15 cellular contexts compared by ENCODE assay signal in genomic region chr1:47792786-47793185, GRCh38.
"Had no signal": no experiment of that assay in that cellular context is flagged by ENCODE, and none has a peak within 500 bp of the region (broad histone marks: within the 10 kb centered on the region; RNA-seq: fewer than 3 reads in every experiment).

No MANE protein-coding gene starts in this region.

- H3K36me3 ChIP-seq: colonic mucosa, esophagus squamous epithelium, neutrophil, right atrium auricular region, upper lobe of left lung, uterus had no signal

- H3K4me1 Mint-ChIP-seq: naive thymus-derived CD4-positive, alpha-beta T cell; stimulated activated memory B cell treated with anti-CD40 and anti-IgM and Interleukin-4, amounts not matched to agents 10 μg/mL and 1 μg/mL and 100 μg/mL, for 72 hours had no signal

- H3K4me3 ChIP-seq: colonic mucosa, esophagus squamous epithelium, hepatocyte, right atrium auricular region, smooth muscle cell, upper lobe of left lung, uterus had no signal

- H3K27ac Mint-ChIP-seq: naive thymus-derived CD4-positive, alpha-beta T cell; nephron progenitor cell; stimulated activated memory B cell treated with anti-CD40 and anti-IgM and Interleukin-4, amounts not matched to agents 10 μg/mL and 1 μg/mL and 100 μg/mL, for 72 hours had no signal

- H3K36me3 Mint-ChIP-seq: naive thymus-derived CD4-positive, alpha-beta T cell; stimulated activated memory B cell treated with anti-CD40 and anti-IgM and Interleukin-4, amounts not matched to agents 10 μg/mL and 1 μg/mL and 100 μg/mL, for 72 hours had no signal

- H3K4me1 ChIP-seq: colonic mucosa, upper lobe of left lung, uterus had no signal

- H3K27ac ChIP-seq: colonic mucosa, esophagus squamous epithelium, hepatocyte, neutrophil, right atrium auricular region, upper lobe of left lung, uterus had no signal

- H3K9me3 Mint-ChIP-seq: naive thymus-derived CD4-positive, alpha-beta T cell; nephron progenitor cell; stimulated activated memory B cell treated with anti-CD40 and anti-IgM and Interleukin-4, amounts not matched to agents 10 μg/mL and 1 μg/mL and 100 μg/mL, for 72 hours had no signal

- DNase-seq: colonic mucosa; dermis blood vessel endothelial cell; esophagus squamous epithelium; foreskin fibroblast; kidney; naive thymus-derived CD4-positive, alpha-beta T cell; nephron progenitor cell; stimulated activated CD4-positive, alpha-beta T cell treated with anti-CD3 and anti-CD28 coated beads, Interleukin-2, amount 100 ng/mL, for 48 hours; upper lobe of left lung; uterus had no signal

- H3K27me3 ChIP-seq: colonic mucosa, esophagus squamous epithelium, hepatocyte, neutrophil, right atrium auricular region, upper lobe of left lung, uterus had no signal

- H3K4me3 Mint-ChIP-seq: naive thymus-derived CD4-positive, alpha-beta T cell; nephron progenitor cell; stimulated activated memory B cell treated with anti-CD40 and anti-IgM and Interleukin-4, amounts not matched to agents 10 μg/mL and 1 μg/mL and 100 μg/mL, for 72 hours had no signal

- H3K9me3 ChIP-seq: colonic mucosa, esophagus squamous epithelium, neutrophil, right atrium auricular region, upper lobe of left lung, uterus had no signal

- ATAC-seq: naive thymus-derived CD4-positive, alpha-beta T cell; stimulated activated memory B cell treated with anti-CD40 and anti-IgM and Interleukin-4, amounts not matched to agents 10 μg/mL and 1 μg/mL and 100 μg/mL, for 72 hours had no signal
